In genomic region chr5:14082523-14082922, GRCh38 we compare ENCODE assay signal across 19 cellular contexts.
"Had no signal": no experiment of that assay in that cellular context is flagged by ENCODE, and none has a peak within 500 bp of the region (broad histone marks: within the 10 kb centered on the region; RNA-seq: fewer than 3 reads in every experiment).

No MANE protein-coding gene starts in this region.

- H3K4me3 ChIP-seq: coronary artery, dorsolateral prefrontal cortex, esophagus muscularis mucosa, gastrocnemius medialis, heart right ventricle, left lung, lower lobe of right lung had no signal

- H3K27ac ChIP-seq: coronary artery, dorsolateral prefrontal cortex, esophagus muscularis mucosa, foreskin keratinocyte, gastrocnemius medialis, heart right ventricle, left lung, lower lobe of right lung had no signal

- H3K9me3 ChIP-seq: esophagus muscularis mucosa, gastrocnemius medialis, heart right ventricle, left lung, lower lobe of right lung had no signal

- H3K27me3 ChIP-seq: esophagus muscularis mucosa, foreskin keratinocyte, gastrocnemius medialis, left lung had no signal

- H3K36me3 ChIP-seq: esophagus muscularis mucosa, gastrocnemius medialis, heart right ventricle, left lung, lower lobe of right lung had no signal

- DNase-seq: dorsolateral prefrontal cortex; effector CD4-positive, alpha-beta T cell; effector memory CD4-positive, alpha-beta T cell; gastrocnemius medialis; glutamatergic neuron; heart right ventricle; hippocampal formation; left cardiac atrium; left lung; left ventricle myocardium superior; lower lobe of right lung; mesendoderm; midbrain had no signal

- H3K4me1 ChIP-seq: esophagus muscularis mucosa, foreskin keratinocyte, gastrocnemius medialis, heart right ventricle, left lung, lower lobe of right lung had no signal

- FAIRE-seq: colon, endothelial cell of umbilical vein, islet of Langerhans had no signal
